Comparison of ENCODE assay signal across 22 cellular contexts in the genomic region with DNA sequence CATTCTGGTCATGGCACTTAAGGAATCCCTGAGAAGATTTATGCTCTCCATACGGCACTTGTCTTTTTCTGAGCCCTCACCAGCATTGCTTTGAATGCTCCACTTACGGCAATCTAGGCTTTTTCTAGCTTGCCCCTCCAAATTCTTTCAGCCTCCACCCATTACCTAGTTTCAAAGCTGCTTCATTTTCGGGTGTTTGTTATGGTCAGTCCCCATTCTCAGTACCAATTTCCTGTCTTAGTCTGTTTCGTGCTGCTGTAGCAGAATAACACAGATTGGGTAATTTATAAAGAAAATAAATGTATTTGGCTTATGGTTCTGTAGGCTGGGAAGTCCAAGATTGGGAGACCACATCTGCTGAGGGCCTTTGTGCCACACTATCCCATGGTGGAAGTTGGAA. TPM values are rescaled to one million over a fixed set of nuclear protein-coding genes. Genes with fewer than 3 reads are reported as not detected.
DNase-seq lines count a peak whose midpoint lies in the region; ATAC-seq and TF ChIP-seq lines count a peak whose summit lies in the region.
"Had no signal": no experiment of that assay in that cellular context is flagged by ENCODE, and none has a peak within 500 bp of the region (broad histone marks: within the 10 kb centered on the region; RNA-seq: fewer than 3 reads in every experiment).

No MANE protein-coding gene starts in this region.

- no peak overlapping the region for H3K27ac ChIP-seq in naive thymus-derived CD4-positive, alpha-beta T cell (ENCODE audit: low read depth, low read length)
- H3K27ac ChIP-seq: upper lobe of right lung, VCaP had no signal

- peaks cover 0 to 4% (median 0%) of the 10 kb centered on the region in 7 donors for H3K4me1 Mint-ChIP-seq in naive thymus-derived CD4-positive, alpha-beta T cell
- H3K4me1 Mint-ChIP-seq: neural crest cell; stimulated activated memory B cell treated with anti-CD40 and anti-IgM and Interleukin-4, amounts not matched to agents 10 μg/mL and 1 μg/mL and 100 μg/mL, for 72 hours had no signal

- no peaks in the 10 kb centered on the region for H3K36me3 ChIP-seq in naive thymus-derived CD4-positive, alpha-beta T cell (ENCODE audit: control insufficient read depth in 2 of 3, insufficient read depth in 3 of 3, low read length in 3 of 3)
- H3K36me3 ChIP-seq: upper lobe of right lung had no signal

- ATAC-seq in GM19324 (IDR thresholded peaks at IDR 0.05; ENCODE audit: low FRiP score, unreplicated experiment) (peak; percentile 68), HG02852 (IDR thresholded peaks at IDR 0.05; ENCODE audit: unreplicated experiment) (peak; percentile 52), HG03460 (IDR thresholded peaks at IDR 0.05; ENCODE audit: unreplicated experiment) (peak; percentile 56), sciatic nerve (no peak)
- ATAC-seq in naive thymus-derived CD4-positive, alpha-beta T cell: no peak
- ATAC-seq: HCT116; stimulated activated memory B cell treated with anti-CD40 and anti-IgM and Interleukin-4, amounts not matched to agents 10 μg/mL and 1 μg/mL and 100 μg/mL, for 72 hours had no signal

- H3K4me1 ChIP-seq in naive thymus-derived CD4-positive, alpha-beta T cell (ENCODE audit: control insufficient read depth in 2 of 2, insufficient read depth in 2 of 2, low read length in 2 of 2): peaks cover 0 to 7% of the 10 kb centered on the region in 2 donors

- H3K27ac Mint-ChIP-seq in naive thymus-derived CD4-positive, alpha-beta T cell: no peak overlapping the region
- H3K27ac Mint-ChIP-seq: activated T-cell treated with anti-CD3 and anti-CD28 coated beads, Interleukin-2, amount 50 U/mL, for 24 hours; stimulated activated memory B cell treated with anti-CD40 and anti-IgM and Interleukin-4, amounts not matched to agents 10 μg/mL and 1 μg/mL and 100 μg/mL, for 72 hours; T-helper 1 cell treated with Interleukin-12 subunit alpha and Interleukin-12 subunit beta and Interleukin-4 antibody, amounts not matched to agents 30 μg/mL and 1 μg/mL, for 36 hours had no signal

- CTCF ChIA-PET in naive thymus-derived CD4-positive, alpha-beta T cell (lab: Charles Lee): no interaction called here

- POLR2A ChIA-PET in naive thymus-derived CD4-positive, alpha-beta T cell (lab: Charles Lee): no interaction called here

- no peak for TF ChIP-seq CTCF in GM12865 (IDR thresholded peaks at IDR 0.05; ENCODE audit: insufficient read depth, low read depth, low read length, missing control alignments)

- H3K9me3 ChIP-seq in naive thymus-derived CD4-positive, alpha-beta T cell (ENCODE audit: control insufficient read depth in 2 of 3, low read length in 3 of 3): no peaks in the 10 kb centered on the region
- H3K9me3 ChIP-seq: upper lobe of right lung had no signal

- H3K27me3 Mint-ChIP-seq in naive thymus-derived CD4-positive, alpha-beta T cell: peaks cover 9 to 40% (median 25%) of the 10 kb centered on the region in 5 donors
- H3K27me3 Mint-ChIP-seq: stimulated activated memory B cell treated with anti-CD40 and anti-IgM and Interleukin-4, amounts not matched to agents 10 μg/mL and 1 μg/mL and 100 μg/mL, for 72 hours had no signal

- no peaks in the 10 kb centered on the region for H3K36me3 Mint-ChIP-seq in naive thymus-derived CD4-positive, alpha-beta T cell
- H3K36me3 Mint-ChIP-seq: stimulated activated memory B cell treated with anti-CD40 and anti-IgM and Interleukin-4, amounts not matched to agents 10 μg/mL and 1 μg/mL and 100 μg/mL, for 72 hours had no signal

- peaks cover 0 to 6% (median 0%) of the 10 kb centered on the region in 11 donors for H3K9me3 Mint-ChIP-seq in naive thymus-derived CD4-positive, alpha-beta T cell
- H3K9me3 Mint-ChIP-seq: activated T-cell treated with anti-CD3 and anti-CD28 coated beads, Interleukin-2, amount 50 U/mL, for 24 hours; neural crest cell; stimulated activated memory B cell treated with anti-CD40 and anti-IgM and Interleukin-4, amounts not matched to agents 10 μg/mL and 1 μg/mL and 100 μg/mL, for 72 hours; T-helper 1 cell treated with Interleukin-12 subunit alpha and Interleukin-12 subunit beta and Interleukin-4 antibody, amounts not matched to agents 30 μg/mL and 1 μg/mL, for 36 hours had no signal

- peak overlapping the region; percentile 40 for H3K4me3 ChIP-seq in GM12865 (ENCODE audit: low read depth, low read length)
- no peak overlapping the region for H3K4me3 ChIP-seq in naive thymus-derived CD4-positive, alpha-beta T cell (ENCODE audit: low read length)
- H3K4me3 ChIP-seq: upper lobe of right lung had no signal

- DNase-seq in GM12865 (ENCODE audit: low read depth) (peak; percentile 84), putamen (ENCODE audit: low spot score) (no peak), sciatic nerve (ENCODE audit: low spot score) (no peak), HuH-7.5 (ENCODE audit: low spot score) (no peak)
- DNase-seq in naive thymus-derived CD4-positive, alpha-beta T cell: no peak
- DNase-seq: activated CD4-positive, alpha-beta T cell treated with anti-CD3 and anti-CD28 coated beads, Interleukin-2, amount 50 U/mL, for 4 hours; activated naive CD4-positive, alpha-beta T cell treated with anti-CD3 and anti-CD28 coated beads, Interleukin-2, amount 50 U/mL, for 16 hours; activated T-cell treated with anti-CD3 and anti-CD28 coated beads, Interleukin-2, amount 50 U/mL, for 24 hours; DMS 273 treated with DMSO at 0.1 percent for 48 hours; GDM1; hippocampal formation; NCI-H1694; stimulated activated CD4-positive, alpha-beta T cell treated with anti-CD3 and anti-CD28 coated beads, Interleukin-12 subunit alpha, Interleukin-12 subunit beta, amount 100 ng/mL, for 4 hours; upper lobe of right lung had no signal

- intact Hi-C loops in naive thymus-derived CD4-positive, alpha-beta T cell (cut with micrococcal nuclease): no loop called here
- intact Hi-C loops in sciatic nerve (cut with DNase I): no loop called here

- H3K4me3 Mint-ChIP-seq in naive thymus-derived CD4-positive, alpha-beta T cell: peak overlapping the region in 1 of 10 donors; percentile 11
- H3K4me3 Mint-ChIP-seq: activated T-cell treated with anti-CD3 and anti-CD28 coated beads, Interleukin-2, amount 50 U/mL, for 24 hours; neural crest cell; stimulated activated memory B cell treated with anti-CD40 and anti-IgM and Interleukin-4, amounts not matched to agents 10 μg/mL and 1 μg/mL and 100 μg/mL, for 72 hours; T-helper 1 cell treated with Interleukin-12 subunit alpha and Interleukin-12 subunit beta and Interleukin-4 antibody, amounts not matched to agents 30 μg/mL and 1 μg/mL, for 36 hours had no signal

- H3K27me3 ChIP-seq in naive thymus-derived CD4-positive, alpha-beta T cell (ENCODE audit: control insufficient read depth in 2 of 2, insufficient read depth in 2 of 2, low read length in 2 of 2): no peaks in the 10 kb centered on the region
- H3K27me3 ChIP-seq: upper lobe of right lung had no signal

RNA-seq across cellular contexts. Expression of a gene that starts 42.0 kb away (rescaled TPM):
- under 1 TPM in 2 of 5 experiments, not detected in 3; 0.03 to 0.47 TPM for total RNA-seq in naive thymus-derived CD4-positive, alpha-beta T cell
- polyA plus RNA-seq in naive thymus-derived CD4-positive, alpha-beta T cell: not detected
- total RNA-seq in sciatic nerve: 51.8 TPM

Comparison
In these comparisons a context has a peak if more than half of its experiments do, and no peak if none do; other contexts are left out.
1. ATAC-seq: peak in GM19324 (single experiment), HG02852 (single experiment) and HG03460 (single experiment); none in naive thymus-derived CD4-positive, alpha-beta T cell (single experiment) and sciatic nerve (single experiment).
2. RNA of a gene that starts 42.0 kb away (total RNA-seq): 51.8 TPM in sciatic nerve (single experiment); 0.03 to 0.47 TPM in naive thymus-derived CD4-positive, alpha-beta T cell; every median in the first group is over 10 times any median in the second.